ENCODE assay signal across 25 cellular contexts in the genomic region with DNA sequence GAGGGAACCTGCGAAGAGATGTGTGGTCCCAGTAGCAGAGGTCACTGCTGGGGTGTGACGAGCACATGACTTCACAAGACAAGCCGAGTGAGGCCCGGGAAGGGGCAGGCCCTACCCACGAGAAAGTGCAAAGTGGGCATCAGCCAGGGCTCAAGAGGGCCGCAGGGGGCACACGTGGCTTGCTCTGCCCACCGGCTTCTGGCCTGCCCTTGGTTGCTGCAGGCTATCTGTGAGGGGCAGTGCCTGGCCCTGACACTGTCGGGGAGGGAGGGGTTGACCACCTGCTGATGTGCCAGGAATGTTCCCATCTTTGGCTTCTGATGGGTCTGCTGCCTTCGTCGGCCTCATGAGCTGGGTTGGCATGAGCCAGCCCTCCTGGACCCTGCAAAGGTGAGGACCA.
"Had no signal": no experiment of that assay in that cellular context is flagged by ENCODE, and none has a peak within 500 bp of the region (broad histone marks: within the 10 kb centered on the region; RNA-seq: fewer than 3 reads in every experiment).

No MANE protein-coding gene starts in this region.

- ATAC-seq: effector memory CD8-positive, alpha-beta T cell; esophagus mucosa; gastrocnemius medialis; left ventricle myocardium superior; lower lobe of right lung; naive thymus-derived CD8-positive, alpha-beta T cell; psoas muscle; right cardiac atrium; stimulated activated naive CD8-positive, alpha-beta T cell treated with anti-CD3 and anti-CD28 coated beads, Interleukin-15, amount 100 ng/mL, for 72 hours had no signal

- H3K27me3 ChIP-seq: ovary, transverse colon, vagina had no signal

- DNase-seq: cortex of kidney; effector memory CD8-positive, alpha-beta T cell; foreskin fibroblast; gastrocnemius medialis; head of caudate nucleus; left ventricle myocardium superior; lower lobe of right lung; naive thymus-derived CD8-positive, alpha-beta T cell; nephron progenitor cell; occipital lobe; ovary; right cardiac atrium; small intestine; stimulated activated CD4-positive, alpha-beta T cell treated with anti-CD3 and anti-CD28 coated beads, Interleukin-12 subunit alpha, Interleukin-12 subunit beta, amount 100 ng/mL, for 4 hours; stimulated activated CD4-positive, alpha-beta T cell treated with anti-CD3 and anti-CD28 coated beads, Interleukin-1b, Interleukin-23, amount 100 ng/mL, for 48 hours; stimulated activated CD4-positive, alpha-beta T cell treated with anti-CD3 and anti-CD28 coated beads, Interleukin-4, amount 100 ng/mL, for 1 hour; stimulated activated CD8-positive, alpha-beta memory T cell treated with anti-CD3 and anti-CD28 coated beads, Interleukin-4, amount 100 ng/mL, for 48 hours; stimulated activated naive CD4-positive, alpha-beta T cell; stimulated activated naive CD8-positive, alpha-beta T cell treated with anti-CD3 and anti-CD28 coated beads, Interleukin-15, amount 100 ng/mL, for 72 hours; transverse colon had no signal

- H3K4me3 ChIP-seq: gastrocnemius medialis, lower lobe of right lung, ovary, psoas muscle, suprapubic skin, transverse colon, vagina had no signal

- H3K36me3 ChIP-seq: ovary had no signal

- H3K9me3 ChIP-seq: gastrocnemius medialis, lower lobe of right lung, ovary, psoas muscle, suprapubic skin, transverse colon, vagina had no signal

- FAIRE-seq: keratinocyte, small intestine had no signal

- H3K4me1 ChIP-seq: psoas muscle had no signal

- H3K27ac ChIP-seq: gastrocnemius medialis, lower lobe of right lung, ovary, psoas muscle, suprapubic skin, transverse colon, vagina had no signal
